22 cellular contexts compared by ENCODE assay signal in the genomic region with DNA sequence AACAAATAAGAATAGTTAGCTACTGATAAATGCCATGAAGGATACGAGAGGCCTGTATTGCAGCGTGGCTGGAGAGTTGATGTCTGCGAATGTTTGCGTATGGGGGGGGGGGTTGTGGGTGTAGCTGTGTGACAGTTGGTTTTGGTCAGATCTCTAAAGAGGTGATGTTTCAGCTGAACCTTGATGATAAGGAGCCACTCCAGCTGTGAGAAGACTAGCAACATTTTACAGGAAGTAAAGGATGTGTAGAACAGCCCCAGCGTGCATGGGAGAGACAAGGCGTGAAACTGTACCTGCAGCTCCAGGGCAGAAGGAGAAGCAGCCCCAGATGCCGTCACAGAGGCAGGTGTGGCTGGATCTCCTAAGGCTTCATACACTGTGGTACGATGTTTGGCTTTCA.
"Had no signal": no experiment of that assay in that cellular context is flagged by ENCODE, and none has a peak within 500 bp of the region (broad histone marks: within the 10 kb centered on the region; RNA-seq: fewer than 3 reads in every experiment).

No MANE protein-coding gene starts in this region.

- H3K9me3 ChIP-seq: ascending aorta, body of pancreas, MG63, SJSA1 had no signal

- H3K27me3 ChIP-seq: ascending aorta, body of pancreas, MG63, SJSA1 had no signal

- H3K4me1 ChIP-seq: ascending aorta, body of pancreas, SJSA1 had no signal

- DNase-seq: activated CD4-positive, alpha-beta T cell treated with anti-CD3 and anti-CD28 coated beads for 48 hours; activated CD4-positive, alpha-beta T cell treated with anti-CD3 and anti-CD28 coated beads, Interleukin-2, amount 50 U/mL, for 4 hours; activated effector memory CD4-positive, alpha-beta T cell treated with anti-CD3 and anti-CD28 coated beads, Interleukin-2, amount 50 U/mL, for 16 hours; activated naive CD4-positive, alpha-beta T cell treated with Interleukin-2 at 50 U/mL for 16 hours; activated naive CD8-positive, alpha-beta T cell treated with anti-CD3 and anti-CD28 coated beads, Interleukin-2, amount 50 U/mL, for 24 hours; activated T-cell treated with anti-CD3 and anti-CD28 coated beads, Interleukin-2, amount 50 U/mL, for 4 hours; amniotic stem cell; body of pancreas; central memory CD4-positive, alpha-beta T cell; MG63; MV-4-11; NCI-H1105; NCI-H1436; NCI-H187 treated with DMSO at 0.1 percent for 48 hours; NCI-H2107; NCI-H526; PC-3; SHP77; SW 1271 had no signal

- H3K4me3 ChIP-seq: ascending aorta, body of pancreas, MG63, SJSA1 had no signal

- H3K36me3 ChIP-seq: ascending aorta, MG63, SJSA1 had no signal

- H3K27ac ChIP-seq: ascending aorta, body of pancreas, KMS-11, SJSA1 had no signal
